In the genomic region with DNA sequence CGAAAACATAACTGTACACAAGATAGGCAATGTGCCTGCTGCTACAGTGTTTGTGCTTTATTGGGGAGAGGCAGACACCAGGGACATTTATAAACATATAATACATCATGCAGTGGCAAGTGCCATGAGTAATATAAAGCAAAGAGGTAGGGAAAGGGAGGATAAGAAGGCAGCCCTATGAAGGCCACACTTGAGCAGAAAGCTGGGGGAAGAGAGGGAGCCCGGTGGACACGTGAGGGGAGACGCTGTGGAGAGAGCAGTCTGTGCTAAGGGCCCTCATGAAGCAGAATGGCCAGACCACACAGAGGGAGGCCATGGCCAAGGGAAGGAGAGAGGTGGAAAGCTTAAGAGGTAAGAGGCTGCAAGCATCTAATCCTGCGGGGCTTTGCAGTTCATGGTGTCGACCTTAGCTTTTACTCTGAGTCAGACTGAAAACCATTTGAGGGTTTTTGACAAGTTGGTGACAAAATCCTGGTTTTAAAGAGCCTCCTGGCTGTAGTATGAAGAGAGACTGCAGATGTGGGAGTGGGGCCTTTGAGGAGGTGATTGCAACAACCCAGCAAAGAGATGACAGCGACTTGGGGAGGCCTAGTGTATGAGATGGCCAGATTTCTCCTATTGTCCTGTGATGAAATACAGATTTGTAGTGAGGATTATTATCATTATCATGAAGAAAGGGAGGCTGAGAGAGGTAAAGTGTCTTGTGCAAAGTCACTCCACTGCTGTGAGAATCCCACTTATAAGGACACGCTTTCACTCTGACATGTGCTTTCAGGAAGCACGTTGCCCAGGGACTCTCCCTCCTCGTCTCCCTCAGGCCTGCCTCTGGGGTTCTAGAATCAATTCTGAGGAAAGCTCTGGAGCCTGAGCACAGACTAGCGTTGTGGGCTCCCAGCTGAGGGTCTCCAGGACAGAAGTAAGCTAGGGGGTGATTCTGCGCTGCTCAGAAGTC, we compare ENCODE assay signal across 13 cellular contexts.
DNase-seq lines count a peak whose midpoint lies in the region; ATAC-seq lines count a peak whose summit lies in the region.
"Had no signal": no experiment of that assay in that cellular context is flagged by ENCODE, and none has a peak within 500 bp of the region (broad histone marks: within the 10 kb centered on the region; RNA-seq: fewer than 3 reads in every experiment).

No MANE protein-coding gene starts in this region.

- H3K36me3 ChIP-seq in mesenchymal stem cell (ENCODE audit: control insufficient read depth in 1 of 2, insufficient read depth in 2 of 2, low read depth in 1 of 2, low read length in 2 of 2): no peaks in the 10 kb centered on the region

- H3K4me2 ChIP-seq in mesenchymal stem cell (ENCODE audit: low read length, poor library complexity, severe bottlenecking): no peak overlapping the region
- H3K4me2 ChIP-seq: SK-N-SH had no signal

- H3K9me3 ChIP-seq in mesenchymal stem cell (ENCODE audit: control insufficient read depth, low read length): peaks cover 5% of the 10 kb centered on the region
- H3K9me3 ChIP-seq: SK-N-SH had no signal

- H3K79me1 ChIP-seq in mesenchymal stem cell (replicated peaks; ENCODE audit: low read length, poor library complexity, severe bottlenecking): no peaks in the 10 kb centered on the region

- WGBS in mesenchymal stem cell: 56% methylated on average over 12 of the region's 12 CpGs

- peaks cover 2% of the 10 kb centered on the region for H3K4me1 ChIP-seq in mesenchymal stem cell (ENCODE audit: control insufficient read depth, insufficient read depth, low read depth, low read length)

- H2BK5ac ChIP-seq in mesenchymal stem cell (ENCODE audit: low read depth, low read length, poor library complexity, severe bottlenecking): no peak overlapping the region

- H2BK120ac ChIP-seq in mesenchymal stem cell (ENCODE audit: low read depth, low read length): no peak overlapping the region

- ATAC-seq in GM18867 (IDR thresholded peaks at IDR 0.05; ENCODE audit: unreplicated experiment): peak; percentile 49
- peak; percentile 66 for ATAC-seq in GM21786 (IDR thresholded peaks at IDR 0.05; ENCODE audit: unreplicated experiment)
- ATAC-seq in HG02571 (IDR thresholded peaks at IDR 0.05; ENCODE audit: unreplicated experiment): no peak
- ATAC-seq: HepG2, left lobe of liver, PC-3 had no signal

- no peak overlapping the region for H2BK15ac ChIP-seq in mesenchymal stem cell (ENCODE audit: low read depth, poor library complexity, severe bottlenecking)

- peak; percentile 18 for DNase-seq in activated CD4-positive, alpha-beta memory T cell treated with anti-CD3 and anti-CD28 coated beads, Interleukin-2, amount 10 ng/mL, durations not matched to agents 7 days and 5 days
- peak; percentile 74 for DNase-seq in mesenchymal stem cell
- no peak for DNase-seq in NCI-H82 treated with DMSO at 0.1 percent for 48 hours (lab: John Stamatoyannopoulos, UW; ENCODE audit: unreplicated experiment)
- DNase-seq in AG08395 (ENCODE audit: low spot score): no peak
- DNase-seq: NCI-H1092 treated with DMSO at 0.1 percent for 48 hours, PC-3, posterior cingulate gyrus, SK-N-SH had no signal

- H2AFZ ChIP-seq in mesenchymal stem cell (ENCODE audit: low read depth, low read length): no peak overlapping the region

- H3K27me3 Mint-ChIP-seq in activated CD4-positive, alpha-beta memory T cell treated with anti-CD3 and anti-CD28 coated beads, Interleukin-2, amount 10 ng/mL, durations not matched to agents 7 days and 5 days: peaks cover 21% of the 10 kb centered on the region

- H2AK5ac ChIP-seq in mesenchymal stem cell (ENCODE audit: low read length, severe bottlenecking): no peak overlapping the region

- POLR2A ChIA-PET in activated CD4-positive, alpha-beta memory T cell treated with anti-CD3 and anti-CD28 coated beads, Interleukin-2, amount 10 ng/mL, durations not matched to agents 7 days and 5 days (lab: Charles Lee): interaction anchor here (0.9 kb wide), 1 partner anchor 192 kb away, joined by 3 read pairs; no protein-coding TSS in a partner anchor

- H2BK12ac ChIP-seq in mesenchymal stem cell (ENCODE audit: low read length in 2 of 2): peak overlapping the region in 1 of 2 experiments; percentile 76

- H3K27ac ChIP-seq in mesenchymal stem cell (ENCODE audit: low read length, poor library complexity, severe bottlenecking): no peak overlapping the region

- peak overlapping the region in 1 of 2 experiments; percentile 49 for H3K4ac ChIP-seq in mesenchymal stem cell (ENCODE audit: low read depth in 1 of 2, low read length in 2 of 2)

- no peak overlapping the region for H3K27ac Mint-ChIP-seq in activated CD4-positive, alpha-beta memory T cell treated with anti-CD3 and anti-CD28 coated beads, Interleukin-2, amount 10 ng/mL, durations not matched to agents 7 days and 5 days

- peaks cover 17% of the 10 kb centered on the region for H3K4me1 Mint-ChIP-seq in activated CD4-positive, alpha-beta memory T cell treated with anti-CD3 and anti-CD28 coated beads, Interleukin-2, amount 10 ng/mL, durations not matched to agents 7 days and 5 days

- H3K18ac ChIP-seq in mesenchymal stem cell (ENCODE audit: low read depth in 1 of 2, low read length in 2 of 2): peak overlapping the region; percentile 61 to 68

- H3K9me3 Mint-ChIP-seq in activated CD4-positive, alpha-beta memory T cell treated with anti-CD3 and anti-CD28 coated beads, Interleukin-2, amount 10 ng/mL, durations not matched to agents 7 days and 5 days: no peaks in the 10 kb centered on the region

- no peaks in the 10 kb centered on the region for H3K36me3 Mint-ChIP-seq in activated CD4-positive, alpha-beta memory T cell treated with anti-CD3 and anti-CD28 coated beads, Interleukin-2, amount 10 ng/mL, durations not matched to agents 7 days and 5 days (ENCODE audit: low read depth)

- H3K27me3 ChIP-seq in mesenchymal stem cell (ENCODE audit: control insufficient read depth in 1 of 2, insufficient read depth in 1 of 2, low read length in 2 of 2): peaks cover 11 to 34% of the 10 kb centered on the region in 2 experiments

- H4K91ac ChIP-seq in mesenchymal stem cell (ENCODE audit: low read length): no peak overlapping the region

- H3K14ac ChIP-seq in mesenchymal stem cell (ENCODE audit: low read length in 2 of 2): no peak overlapping the region

- H3K9ac ChIP-seq in mesenchymal stem cell (ENCODE audit: low read length): no peak overlapping the region
- H3K9ac ChIP-seq: SK-N-SH had no signal

- H3K4me3 ChIP-seq in mesenchymal stem cell (ENCODE audit: insufficient read depth in 1 of 2, low read depth in 1 of 2, low read length in 2 of 2): no peak overlapping the region

- H4K8ac ChIP-seq in mesenchymal stem cell (ENCODE audit: low read length): no peak overlapping the region

- CTCF ChIA-PET in activated CD4-positive, alpha-beta memory T cell treated with anti-CD3 and anti-CD28 coated beads, Interleukin-2, amount 10 ng/mL, durations not matched to agents 7 days and 5 days (lab: Charles Lee): interaction anchor here (1.0 kb wide), 1 partner anchor 299 kb away, joined by 4 read pairs; no protein-coding TSS in a partner anchor

- no peak overlapping the region for H3K4me3 Mint-ChIP-seq in activated CD4-positive, alpha-beta memory T cell treated with anti-CD3 and anti-CD28 coated beads, Interleukin-2, amount 10 ng/mL, durations not matched to agents 7 days and 5 days

- H3K23ac ChIP-seq in mesenchymal stem cell (ENCODE audit: low read length in 2 of 2): no peak overlapping the region

Comparison
In these comparisons a context has a peak if more than half of its experiments do, and no peak if none do; other contexts are left out.
1. DNase-seq: peak in activated CD4-positive, alpha-beta memory T cell treated with anti-CD3 and anti-CD28 coated beads, Interleukin-2, amount 10 ng/mL, durations not matched to agents 7 days and 5 days (single experiment) and mesenchymal stem cell (single experiment); none in NCI-H82 treated with DMSO at 0.1 percent for 48 hours (single experiment) and AG08395 (single experiment).